10 cellular contexts compared by ENCODE assay signal in genomic region chr3:8642001-8642400, GRCh38.
"Had no signal": no experiment of that assay in that cellular context is flagged by ENCODE, and none has a peak within 500 bp of the region (broad histone marks: within the 10 kb centered on the region; RNA-seq: fewer than 3 reads in every experiment).

No MANE protein-coding gene starts in this region.

- FAIRE-seq: H1, H54 had no signal

- DNase-seq: GM23248, GOT3, H9, HCEC 1CT, HFFc6 had no signal

- H2AFZ ChIP-seq: GM23248, GM23338 had no signal

- H3K4me1 ChIP-seq: HAP-1 had no signal

- H3K36me3 ChIP-seq: HAP-1 had no signal

- H3K9me3 ChIP-seq: HAP-1 had no signal

- ATAC-seq: HCT116 had no signal

- H3K4me3 ChIP-seq: GM23248, GM23338, HAP-1 had no signal

- H3K4me2 ChIP-seq: GM23338 had no signal

- H3K9ac ChIP-seq: GM23248 had no signal

- H3K27ac ChIP-seq: GM23248 had no signal
